2 cellular contexts compared by ENCODE assay signal in genomic region chr19:35949131-35949530, GRCh38.
TF ChIP-seq lines count a peak whose summit lies in the region.

No MANE protein-coding gene starts in this region.

TF ChIP-seq in HEK293, 187 proteins besides CTCF, POLR2A, EP300 and RAD21:
- no peak for TF ChIP-seq ZNF211 (tag by site-specific recombination; IDR thresholded peaks at IDR 0.05; ENCODE audit: low read depth)
- no peak for TF ChIP-seq ZNF776 (tag by site-specific recombination; IDR thresholded peaks at IDR 0.05; ENCODE audit: borderline replicate concordance)
- no peak for TF ChIP-seq SP2 (tag by site-specific recombination; IDR thresholded peaks at IDR 0.05)
- peak; percentile 40 for TF ChIP-seq ZFHX2 (tag by site-specific recombination; conservative IDR thresholded peaks at IDR 0.05)
- TF ChIP-seq ZNF114 (tag by site-specific recombination; IDR thresholded peaks at IDR 0.05), result no peak
- TF ChIP-seq ZBTB17 (tag by site-specific recombination; IDR thresholded peaks at IDR 0.05), result 0 out of 2 replicates have a peak, but pooled peaks have one; percentile 15

TF ChIP-seq in H1, 55 proteins besides CTCF, POLR2A, EP300 and RAD21:
- no peak for TF ChIP-seq GTF2F1 (IDR thresholded peaks at IDR 0.05; ENCODE audit: borderline replicate concordance, low read depth, low read length)
- TF ChIP-seq HDAC2 (IDR thresholded peaks at IDR 0.05; ENCODE audit: borderline replicate concordance in 1 of 2, low read depth in 2 of 2, low read length in 2 of 2), result no peak
- TF ChIP-seq MAX (IDR thresholded peaks at IDR 0.05), result no peak
- TF ChIP-seq CHD2 (IDR thresholded peaks at IDR 0.05; ENCODE audit: low read length), result no peak
- no peak for TF ChIP-seq ASH2L (IDR thresholded peaks at IDR 0.05; ENCODE audit: low read length)
- TF ChIP-seq SP1 (IDR thresholded peaks at IDR 0.05; ENCODE audit: low read depth, low read length), result no peak
- no peak for TF ChIP-seq HDAC6 (IDR thresholded peaks at IDR 0.05; ENCODE audit: low read depth, low read length)
- TF ChIP-seq CBX8 (IDR thresholded peaks at IDR 0.05; ENCODE audit: borderline replicate concordance, low read depth, low read length), result no peak
- no peak for TF ChIP-seq RNF2 (IDR thresholded peaks at IDR 0.05; ENCODE audit: borderline replicate concordance, low read depth, low read length, missing control alignments, poor library complexity, severe bottlenecking)
- TF ChIP-seq JUND (IDR thresholded peaks at IDR 0.05; ENCODE audit: low read length), result no peak
- no peak for TF ChIP-seq SRF (IDR thresholded peaks at IDR 0.05; ENCODE audit: low read depth, low read length)
- no peak for TF ChIP-seq KDM5A (IDR thresholded peaks at IDR 0.05; ENCODE audit: low read length)
- no peak for TF ChIP-seq BRCA1 (IDR thresholded peaks at IDR 0.05; ENCODE audit: low read depth, low read length)
- no peak for TF ChIP-seq E2F6 (IDR thresholded peaks at IDR 0.05)
- no peak for TF ChIP-seq NRF1 (IDR thresholded peaks at IDR 0.05; ENCODE audit: low read depth, low read length)
